In genomic region chr15:96693990-96694517, GRCh38 we compare ENCODE assay signal across 22 cellular contexts.
DNase-seq lines count a peak whose midpoint lies in the region; ATAC-seq lines count a peak whose summit lies in the region.
"Had no signal": no experiment of that assay in that cellular context is flagged by ENCODE, and none has a peak within 500 bp of the region (broad histone marks: within the 10 kb centered on the region; RNA-seq: fewer than 3 reads in every experiment).

No MANE protein-coding gene starts in this region.

- no peak overlapping the region for H3K4me3 ChIP-seq in GM23248
- H3K4me3 ChIP-seq: coronary artery, left ventricle myocardium inferior, sigmoid colon, upper lobe of left lung had no signal

- no peaks in the 10 kb centered on the region for H3K9me3 ChIP-seq in GM23248 (ENCODE audit: low read depth)
- H3K9me3 ChIP-seq: left ventricle myocardium inferior, sigmoid colon, upper lobe of left lung had no signal

- H3K27me3 ChIP-seq in GM23248 (replicated peaks; ENCODE audit: insufficient read depth), result no peaks in the 10 kb centered on the region
- H3K27me3 ChIP-seq: sigmoid colon, upper lobe of left lung had no signal

- DNase-seq in COLO829 (ENCODE audit: low spot score) (peak; percentile 53), HT-29 (ENCODE audit: low spot score) (peak; percentile 93), T1000 (lab: John Stamatoyannopoulos, UW) (peak; percentile 10), kidney tubule cell (ENCODE audit: low spot score) (peak; percentile 51), hypothalamus (lab: John Stamatoyannopoulos, UW) (no peak), GM23248 (no peak)
- no peak for DNase-seq in activated CD4-positive, alpha-beta T cell treated with anti-CD3 and anti-CD28 coated beads for 1 hour
- DNase-seq: activated CD4-positive, CD25-positive, alpha-beta regulatory T cell treated with anti-CD3 and anti-CD28 coated beads, Interleukin-2, amount 50 U/mL, for 72 hours; activated naive CD4-positive, alpha-beta T cell treated with Interleukin-2 at 50 U/mL for 16 hours; activated T-cell treated with anti-CD3 and anti-CD28 coated beads, Interleukin-2, amount 50 U/mL, for 24 hours; amygdala; C1 segment of cervical spinal cord; endodermal cell; head of caudate nucleus; left ventricle myocardium inferior; MM.1S; NCI-H526 treated with DMSO at 0.1 percent for 48 hours; Right ventricle myocardium superior; sigmoid colon; upper lobe of left lung had no signal

- H3K9me2 ChIP-seq in GM23248 (ENCODE audit: insufficient read depth), result no peaks in the 10 kb centered on the region

- no peaks in the 10 kb centered on the region for H3K79me2 ChIP-seq in GM23248 (ENCODE audit: insufficient read depth)

- H4K20me1 ChIP-seq in GM23248 (ENCODE audit: insufficient read depth), result no peaks in the 10 kb centered on the region

- no peak overlapping the region for H2AFZ ChIP-seq in GM23248

- H3K27ac ChIP-seq in GM23248, result no peak overlapping the region
- H3K27ac ChIP-seq: coronary artery, left ventricle myocardium inferior, upper lobe of left lung had no signal

- H3K4me2 ChIP-seq in GM23248 (ENCODE audit: unreplicated experiment), result no peak overlapping the region

- in situ Hi-C loops in GM23248 (cut with MboI), result no loop called here

- no peaks in the 10 kb centered on the region for H3K36me3 ChIP-seq in GM23248 (ENCODE audit: low read depth)
- H3K36me3 ChIP-seq: left ventricle myocardium inferior, sigmoid colon, upper lobe of left lung had no signal

- no peaks in the 10 kb centered on the region for H3F3A ChIP-seq in GM23248 (ENCODE audit: insufficient read depth)

- H3K9ac ChIP-seq in GM23248, result no peak overlapping the region

- H3K4me1 ChIP-seq in GM23248 (ENCODE audit: insufficient read depth), result no peaks in the 10 kb centered on the region
- H3K4me1 ChIP-seq: left ventricle myocardium inferior had no signal

- WGBS in GM23248 (ENCODE audit: low coverage in 1 of 2, low lambda C conversion rate in 2 of 2, missing lambda C conversion rate in 2 of 2), 2 experiments, result 1% methylated on average over 4 of the region's 4 CpGs

- no peak for ATAC-seq in GM18868 (IDR thresholded peaks at IDR 0.05; ENCODE audit: unreplicated experiment)

Comparison
In these comparisons a context has a peak if more than half of its experiments do, and no peak if none do; other contexts are left out.
1. DNase-seq: peak in COLO829 (single experiment), HT-29 (single experiment), T1000 (single experiment) and kidney tubule cell (single experiment); none in hypothalamus (0 of 51), activated CD4-positive, alpha-beta T cell treated with anti-CD3 and anti-CD28 coated beads for 1 hour (single experiment) and GM23248 (single experiment).